Comparison of ENCODE assay signal across 23 cellular contexts in the genomic region with DNA sequence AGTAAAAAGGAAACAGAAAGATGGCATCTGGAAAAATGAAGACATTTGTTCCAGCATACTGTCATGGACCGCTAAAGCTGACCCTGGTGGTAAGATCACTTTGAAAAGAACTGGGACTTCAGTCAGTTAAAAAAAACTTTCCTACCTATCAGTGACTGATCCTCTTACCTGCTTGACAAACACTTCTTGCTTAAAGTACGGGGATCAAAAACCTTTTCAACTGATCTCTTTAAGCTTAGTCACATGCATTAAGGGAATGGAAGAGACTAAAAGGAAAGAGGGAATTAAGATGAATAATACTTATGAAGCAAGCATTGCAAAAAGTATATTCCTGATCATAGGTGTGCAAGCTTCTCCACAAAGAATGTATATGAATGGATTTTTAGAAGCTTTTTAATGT.
"Had no signal": no experiment of that assay in that cellular context is flagged by ENCODE, and none has a peak within 500 bp of the region (broad histone marks: within the 10 kb centered on the region; RNA-seq: fewer than 3 reads in every experiment).

No MANE protein-coding gene starts in this region.

- H3K4me3 ChIP-seq: colonic mucosa, coronary artery, dorsolateral prefrontal cortex, esophagus muscularis mucosa, esophagus squamous epithelium, gastrocnemius medialis, gastroesophageal sphincter, heart left ventricle, heart right ventricle had no signal

- H3K4me1 ChIP-seq: colonic mucosa, gastrocnemius medialis, gastroesophageal sphincter had no signal

- H3K27ac ChIP-seq: colonic mucosa, coronary artery, dorsolateral prefrontal cortex, epithelial cell of prostate, esophagus muscularis mucosa, esophagus squamous epithelium, foreskin keratinocyte, gastrocnemius medialis, gastroesophageal sphincter, heart left ventricle, heart right ventricle had no signal

- ATAC-seq: effector memory CD8-positive, alpha-beta T cell; foreskin keratinocyte; gastrocnemius medialis; gastroesophageal sphincter had no signal

- DNase-seq: colonic mucosa; cortex of kidney; dermis blood vessel endothelial cell; dorsolateral prefrontal cortex; effector CD4-positive, alpha-beta T cell; effector CD8-positive, alpha-beta T cell; effector memory CD4-positive, alpha-beta T cell; effector memory CD8-positive, alpha-beta T cell; endodermal cell; erythroblast; esophagus squamous epithelium; foreskin fibroblast; foreskin keratinocyte; foreskin melanocyte; gastrocnemius medialis; glutamatergic neuron; head of caudate nucleus; heart right ventricle had no signal

- H3K27me3 ChIP-seq: colonic mucosa, dorsolateral prefrontal cortex, esophagus muscularis mucosa, esophagus squamous epithelium, foreskin keratinocyte, gastrocnemius medialis, gastroesophageal sphincter, heart left ventricle, heart right ventricle had no signal

- H3K9me3 ChIP-seq: colonic mucosa, esophagus squamous epithelium, gastrocnemius medialis had no signal

- H3K36me3 ChIP-seq: colonic mucosa, esophagus muscularis mucosa, esophagus squamous epithelium, gastrocnemius medialis, gastroesophageal sphincter, heart left ventricle, heart right ventricle had no signal
